Comparison of ENCODE assay signal across 12 cellular contexts in genomic region chr3:72816843-72817485, GRCh38. TPM values are rescaled to one million over a fixed set of nuclear protein-coding genes. Genes with fewer than 3 reads are reported as not detected.
DNase-seq lines count a peak whose midpoint lies in the region; ATAC-seq and TF ChIP-seq lines count a peak whose summit lies in the region.
"Had no signal": no experiment of that assay in that cellular context is flagged by ENCODE, and none has a peak within 500 bp of the region (broad histone marks: within the 10 kb centered on the region; RNA-seq: fewer than 3 reads in every experiment).

No MANE protein-coding gene starts in this region.

- no peak for TF ChIP-seq CTCF in OCI-LY7 (conservative IDR thresholded peaks at IDR 0.05; ENCODE audit: low read length)
- TF ChIP-seq CTCF in mesothelial cell of epicardium (IDR thresholded peaks at IDR 0.05; ENCODE audit: unreplicated experiment), result no peak
- no peak for TF ChIP-seq CTCF in MCF 10A (IDR thresholded peaks at IDR 0.05; ENCODE audit: unreplicated experiment)

- H3K4me3 Mint-ChIP-seq in mesothelial cell of epicardium (no peak overlapping the region), MCF 10A (ENCODE audit: unreplicated experiment) (no peak overlapping the region)

- intact Hi-C loops in OCI-LY7 (cut with micrococcal nuclease; ENCODE audit: unreplicated experiment) (loop anchor here (5.0 to 10.0 kb wide), 3 partner anchors 292 to 862 kb away; no protein-coding TSS in a partner anchor), MCF 10A (cut with micrococcal nuclease) (loop anchor here (5.0 kb wide), 1 partner anchor 480 kb away; no protein-coding TSS in a partner anchor)

- DNase-seq in OCI-LY7 (ENCODE audit: low spot score) (peak; percentile 15), mesothelial cell of epicardium (ENCODE audit: low spot score in 2 of 2, unreplicated experiment in 2 of 2) (no peak), epidermal melanocyte (ENCODE audit: insufficient read length, low spot score) (no peak), NCI-H2107 (lab: John Stamatoyannopoulos, UW) (no peak), MCF 10A (ENCODE audit: unreplicated experiment) (no peak)
- DNase-seq: brain microvascular endothelial cell, NCI-H524 treated with DMSO at 0.1 percent for 48 hours, transverse colon had no signal

- H3K36me3 ChIP-seq in OCI-LY7 (ENCODE audit: insufficient read depth, low read length), result peaks cover 25% of the 10 kb centered on the region; the same call in 1 of the 2 replicates
- H3K36me3 ChIP-seq: brain microvascular endothelial cell had no signal

- H4K20me1 ChIP-seq in OCI-LY7 (ENCODE audit: insufficient read depth, low read length), result 0 out of 2 replicates have a peak, but pooled peaks cover 5% of the 10 kb centered on the region

- POLR2A ChIA-PET in OCI-LY7 (lab: Charles Lee), result interaction anchor here (0.5 to 0.9 kb wide), 4 partner anchors 29 to 142 kb away, joined by 3 read pairs; partner anchors contain the start of gene SHQ1
- POLR2A ChIA-PET in MCF 10A (lab: Yijun Ruan, JAX), result interaction anchor here (0.6 to 0.8 kb wide), 2 partner anchors 321 to 861 kb away, joined by 4 read pairs; no protein-coding TSS in a partner anchor

- no peaks in the 10 kb centered on the region for H3K9me2 ChIP-seq in OCI-LY7 (ENCODE audit: insufficient read depth, low read length)

- no TSS peak for BruUV-seq in OCI-LY7 (replicated peaks; lab: Mats Ljungman, UMichigan)
- no TSS peak for BruUV-seq in MCF 10A (replicated peaks; lab: Mats Ljungman, UMichigan)

- H3K9me3 Mint-ChIP-seq in mesothelial cell of epicardium (no peaks in the 10 kb centered on the region), MCF 10A (ENCODE audit: unreplicated experiment) (no peaks in the 10 kb centered on the region)

- H3K9me3 ChIP-seq in OCI-LY7 (ENCODE audit: low read length), result no peaks in the 10 kb centered on the region
- H3K9me3 ChIP-seq: transverse colon had no signal

- CTCF ChIA-PET in OCI-LY7 (lab: Charles Lee; ENCODE audit: unreplicated experiment) (no interaction called here), MCF 10A (lab: Yijun Ruan, JAX) (interaction anchor here (0.8 to 1.9 kb wide), 9 partner anchors 19 to 941 kb away, joined by 3 to 14 read pairs (median 4); no protein-coding TSS in a partner anchor)

- H3K27ac ChIP-seq in OCI-LY7 (ENCODE audit: low read depth, low read length, poor library complexity, severe bottlenecking), result no peak overlapping the region
- H3K27ac ChIP-seq: brain microvascular endothelial cell, transverse colon, VCaP had no signal

- peaks cover 13% of the 10 kb centered on the region for H3K4me1 Mint-ChIP-seq in mesothelial cell of epicardium
- H3K4me1 Mint-ChIP-seq in MCF 10A (ENCODE audit: insufficient read depth, unreplicated experiment), result peaks cover 6% of the 10 kb centered on the region

- peaks cover 5% of the 10 kb centered on the region for H3K36me3 Mint-ChIP-seq in mesothelial cell of epicardium
- peaks cover 9% of the 10 kb centered on the region for H3K36me3 Mint-ChIP-seq in MCF 10A (ENCODE audit: insufficient read depth, unreplicated experiment)

- H3K4me3 ChIP-seq in OCI-LY7 (ENCODE audit: low read depth, low read length, poor library complexity, severe bottlenecking), result no peak overlapping the region
- H3K4me3 ChIP-seq: transverse colon had no signal

- H3K27me3 Mint-ChIP-seq in mesothelial cell of epicardium (ENCODE audit: low read depth), result no peaks in the 10 kb centered on the region
- no peaks in the 10 kb centered on the region for H3K27me3 Mint-ChIP-seq in MCF 10A (ENCODE audit: insufficient read depth, unreplicated experiment)

- no peaks in the 10 kb centered on the region for H3K79me2 ChIP-seq in OCI-LY7 (ENCODE audit: insufficient read depth, low read depth, low read length)

- H3K4me2 ChIP-seq in OCI-LY7 (ENCODE audit: low read length), result no peak overlapping the region

- ATAC-seq in GM18517 (IDR thresholded peaks at IDR 0.05; ENCODE audit: unreplicated experiment) (peak; percentile 66), GM19452 (IDR thresholded peaks at IDR 0.05; ENCODE audit: unreplicated experiment) (peak; percentile 52), HG03060 (IDR thresholded peaks at IDR 0.05; ENCODE audit: low read depth, unreplicated experiment) (peak; percentile 39)

- H3K4me1 ChIP-seq in OCI-LY7 (ENCODE audit: insufficient read depth, low read length, poor library complexity, severe bottlenecking), result peaks cover 48% of the 10 kb centered on the region

- no peak overlapping the region for H2AFZ ChIP-seq in OCI-LY7 (ENCODE audit: low read length)

- H3K27ac Mint-ChIP-seq in mesothelial cell of epicardium (no peak overlapping the region), MCF 10A (ENCODE audit: low read depth, unreplicated experiment) (no peak overlapping the region)

RNA-seq across cellular contexts. Expression of gene SHQ1, which starts 31.3 kb away (rescaled TPM):
- total RNA-seq in OCI-LY7 (2014; rRNA removed; shearing (Covaris generic)), result 19.7 and 24.3 TPM in 2 replicates
- total RNA-seq in OCI-LY7 (2022) (34.9 and 35.5 TPM in 2 replicates), mesothelial cell of epicardium (17.0 to 22.0 TPM (median 18.6 TPM) in 3 replicates), MCF 10A (2022) (17.4 and 30.4 TPM in 2 replicates)
